ENCODE assay signal across 21 cellular contexts in the genomic region with DNA sequence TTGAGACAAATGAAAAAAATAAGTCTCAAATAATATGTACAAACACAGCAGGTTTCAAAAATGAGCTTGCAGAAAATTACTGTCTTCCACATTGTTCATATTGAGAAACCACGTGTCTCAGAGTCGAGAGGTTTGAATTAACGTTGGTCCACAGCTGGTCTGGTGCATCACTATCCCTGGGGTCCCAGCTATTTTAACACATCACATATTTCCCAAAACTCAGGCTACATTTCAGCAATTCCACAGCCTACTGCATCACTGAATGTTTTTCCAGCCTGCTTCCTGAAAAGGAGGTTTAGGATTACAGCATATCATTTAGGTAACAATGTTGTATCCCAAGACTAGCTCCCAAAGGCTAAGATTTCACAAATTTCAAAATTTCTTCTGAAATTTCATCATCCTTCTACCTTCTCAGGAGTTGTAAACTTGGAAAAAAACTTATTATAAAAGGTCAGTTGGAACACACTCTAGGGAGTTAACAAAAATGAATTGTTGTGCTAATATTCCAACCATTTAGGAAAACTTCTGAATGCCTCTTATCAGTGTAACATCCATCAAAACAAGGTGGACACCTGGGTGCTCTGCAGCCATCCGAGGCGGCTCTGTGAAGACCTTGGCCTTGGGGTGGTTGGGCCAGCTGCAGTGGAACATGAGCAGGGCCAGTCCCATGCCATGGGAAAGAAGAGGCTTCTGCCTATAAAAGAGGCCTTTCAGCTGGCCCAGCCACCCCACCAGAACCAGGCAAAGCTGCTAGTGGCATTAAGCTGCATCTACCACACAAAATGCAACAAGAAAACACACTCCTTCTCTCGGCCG.
DNase-seq lines count a peak whose midpoint lies in the region; ATAC-seq and TF ChIP-seq lines count a peak whose summit lies in the region.
"Had no signal": no experiment of that assay in that cellular context is flagged by ENCODE, and none has a peak within 500 bp of the region (broad histone marks: within the 10 kb centered on the region; RNA-seq: fewer than 3 reads in every experiment).

No MANE protein-coding gene starts in this region.

- ATAC-seq in psoas muscle = peak; percentile 19 to 78 (median 60)
- no peak for ATAC-seq in left colon
- ATAC-seq: lower lobe of right lung; stimulated activated naive B cell treated with anti-CD40 and anti-IgM and Interleukin-4, amounts not matched to agents 10 μg/mL and 1 μg/mL and 100 μg/mL, for 72 hours had no signal

- H3K9me3 ChIP-seq in psoas muscle = no peaks in the 10 kb centered on the region
- H3K9me3 ChIP-seq: HAP-1, lower lobe of right lung, SK-N-SH, thyroid gland had no signal

- POLR2A ChIA-PET in BJ (lab: Charles Lee) = no interaction called here

- intact Hi-C loops in psoas muscle (cut with DNase I) (no loop called here), left colon (cut with DNase I, micrococcal nuclease) (no loop called here)

- WGBS in psoas muscle, 3 donors = 50 to 59% (median 54%) methylated on average over 7 of the region's 7 CpGs

- no peak overlapping the region for H3K27ac ChIP-seq in psoas muscle
- H3K27ac ChIP-seq: lower lobe of right lung, thyroid gland, WERI-Rb-1 had no signal

- CTCF ChIA-PET in BJ (lab: Yijun Ruan, JAX) = interaction anchor here (0.6 to 1.4 kb wide), 2 partner anchors 12 to 248 kb away, joined by 3 read pairs; no protein-coding TSS in a partner anchor

- H3K36me3 ChIP-seq in BJ (ENCODE audit: control insufficient read depth, insufficient read depth, low read length) (no peaks in the 10 kb centered on the region), psoas muscle (ENCODE audit: insufficient read depth in 1 of 2, low read depth in 1 of 2) (no peaks in the 10 kb centered on the region)
- H3K36me3 ChIP-seq: HAP-1, lower lobe of right lung, thyroid gland, WERI-Rb-1 had no signal

- DNase-seq in BJ (ENCODE audit: low read depth) = peak; percentile 5
- DNase-seq in LHCN-M2 (ENCODE audit: low read depth) = peak; percentile 1
- DNase-seq in fibroblast of gingiva (ENCODE audit: low read depth) = peak; percentile 59
- DNase-seq in psoas muscle = peak; percentile 30 to 59
- no peak for DNase-seq in stimulated activated CD4-positive, alpha-beta T cell treated with anti-CD3 and anti-CD28 coated beads, Interleukin-12 subunit alpha, Interleukin-12 subunit beta, amount 100 ng/mL, for 4 hours
- DNase-seq in left colon = no peak
- no peak for DNase-seq in LoVo (ENCODE audit: low spot score)
- DNase-seq: activated CD4-positive, alpha-beta T cell treated with anti-CD3 and anti-CD28 coated beads, Interleukin-2, amount 50 U/mL, for 48 hours; activated gamma-delta T cell; caudate nucleus; Kasumi-1; lower lobe of right lung; NCI-H1105; NCI-H2081 treated with DMSO at 0.1 percent for 48 hours; NCI-H510A treated with DMSO at 0.1 percent for 48 hours; retina; SK-N-SH; stimulated activated naive B cell treated with anti-CD40 and anti-IgM and Interleukin-4, amounts not matched to agents 10 μg/mL and 1 μg/mL and 100 μg/mL, for 72 hours; thyroid gland; WERI-Rb-1 had no signal

- TF ChIP-seq CTCF in BJ (IDR thresholded peaks at IDR 0.05; ENCODE audit: insufficient read depth, low read depth, low read length) (no peak), psoas muscle (IDR thresholded peaks at IDR 0.05) (no peak)

- H3K27me3 ChIP-seq in BJ (ENCODE audit: control insufficient read depth, insufficient read depth, low read length) (peaks cover 4% of the 10 kb centered on the region), psoas muscle (ENCODE audit: insufficient read depth in 3 of 3, low read length in 2 of 3) (no peaks in the 10 kb centered on the region)
- H3K27me3 ChIP-seq: thyroid gland had no signal

- no peaks in the 10 kb centered on the region for H3K4me1 ChIP-seq in psoas muscle
- H3K4me1 ChIP-seq: HAP-1, lower lobe of right lung, thyroid gland had no signal

- H3K4me3 ChIP-seq in BJ (ENCODE audit: low read depth, low read length) = no peak overlapping the region
- no peak overlapping the region for H3K4me3 ChIP-seq in psoas muscle
- H3K4me3 ChIP-seq: HAP-1, lower lobe of right lung, thyroid gland had no signal

Comparison
In these comparisons a context has a peak if more than half of its experiments do, and no peak if none do; other contexts are left out.
1. DNase-seq: peak in BJ (single experiment), LHCN-M2 (single experiment), fibroblast of gingiva (single experiment) and psoas muscle (2 of 2); none in stimulated activated CD4-positive, alpha-beta T cell treated with anti-CD3 and anti-CD28 coated beads, Interleukin-12 subunit alpha, Interleukin-12 subunit beta, amount 100 ng/mL, for 4 hours (single experiment), left colon (0 of 2) and LoVo (single experiment).